Comparison of ENCODE assay signal across 8 cellular contexts in the genomic region with DNA sequence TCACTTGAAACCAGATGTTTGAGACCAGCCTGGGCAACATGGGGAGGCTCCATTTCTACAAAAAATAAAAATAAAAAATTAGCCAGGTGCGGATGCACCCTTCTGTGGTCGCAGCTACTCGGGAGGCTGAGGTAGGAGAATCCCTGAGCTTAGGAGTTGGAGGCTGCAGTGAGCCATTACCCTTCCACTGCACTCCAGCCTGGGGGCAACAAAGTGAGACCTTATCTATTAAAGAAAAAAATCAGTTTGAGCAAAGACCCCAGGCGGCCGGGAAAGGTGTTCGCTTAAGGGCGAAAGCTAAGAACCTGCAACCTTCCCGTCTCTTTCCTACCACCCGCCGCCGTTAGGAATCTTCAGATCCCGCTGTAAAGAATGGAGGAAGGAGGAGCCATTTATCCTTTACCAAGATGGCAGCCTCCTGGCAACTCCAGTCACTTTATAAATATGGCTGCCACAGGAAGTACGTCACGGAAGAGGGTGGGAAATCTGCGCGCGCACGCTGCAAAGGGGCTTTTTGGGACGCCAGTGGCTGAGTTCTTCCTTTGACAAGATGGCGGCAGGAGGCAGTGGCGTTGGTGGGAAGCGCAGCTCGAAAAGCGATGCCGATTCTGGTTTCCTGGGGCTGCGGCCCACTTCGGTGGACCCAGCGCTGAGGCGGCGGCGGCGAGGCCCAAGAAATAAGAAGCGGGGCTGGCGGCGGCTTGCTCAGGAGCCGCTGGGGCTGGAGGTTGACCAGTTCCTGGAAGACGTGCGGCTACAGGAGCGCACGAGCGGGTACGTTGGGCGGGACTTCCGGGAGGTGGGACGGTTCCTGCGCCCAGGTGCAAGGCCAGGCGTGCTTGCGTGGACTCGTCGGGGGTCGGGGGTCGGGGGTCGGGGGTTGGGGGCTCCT. TPM values are rescaled to one million over a fixed set of nuclear protein-coding genes. Genes with fewer than 3 reads are reported as not detected.
DNase-seq lines count a peak whose midpoint lies in the region; ATAC-seq and TF ChIP-seq lines count a peak whose summit lies in the region.

A gene (plus strand): TSS at position 537 of the 892 bp plus-strand sequence. CDS start 14 bp downstream, at position 551.

- peak within 1 kb of the TSS; percentile 80 for H3K4me3 ChIP-seq in suprapubic skin

- no peaks in the 10 kb centered on the region for H3K9me3 ChIP-seq in suprapubic skin

- H3K4me1 ChIP-seq in suprapubic skin = peaks cover 52% of the 10 kb centered on the region

- ATAC-seq in HG02588 (IDR thresholded peaks at IDR 0.05; ENCODE audit: unreplicated experiment) = peak; percentile 68

- peaks cover 13% of the 10 kb centered on the region for H3K36me3 Mint-ChIP-seq in activated naive CD4-positive, alpha-beta T cell treated with anti-CD3 and anti-CD28 coated beads, Interleukin-2, amount 50 U/mL, for 24 hours

- no peaks in the 10 kb centered on the region for H3K27me3 ChIP-seq in suprapubic skin

- H3K27ac ChIP-seq in suprapubic skin = peak within 1 kb of the TSS; percentile 98

- TF ChIP-seq EP300 in suprapubic skin (IDR thresholded peaks at IDR 0.05) = no peak

- peak within 1 kb of the TSS; percentile 100 for H3K4me3 Mint-ChIP-seq in activated naive CD4-positive, alpha-beta T cell treated with anti-CD3 and anti-CD28 coated beads, Interleukin-2, amount 50 U/mL, for 24 hours

- WGBS in suprapubic skin = 10% methylated on average over 14 of the region's 53 CpGs

- peak; percentile 71 for DNase-seq in GM04503 (ENCODE audit: low read depth)
- peak; percentile 93 for DNase-seq in NCI-H1105 (lab: John Stamatoyannopoulos, UW)
- peak; percentile 25 for DNase-seq in SKM-1 (lab: John Stamatoyannopoulos, UW; ENCODE audit: unreplicated experiment)
- DNase-seq in globus pallidus (ENCODE audit: low spot score) = peak; percentile 96
- peak; percentile 91 for DNase-seq in occipital lobe (lab: John Stamatoyannopoulos, UW)
- DNase-seq in suprapubic skin (ENCODE audit: low spot score in 2 of 2) = peak; percentile 99

- H3K27me3 Mint-ChIP-seq in activated naive CD4-positive, alpha-beta T cell treated with anti-CD3 and anti-CD28 coated beads, Interleukin-2, amount 50 U/mL, for 24 hours = no peaks in the 10 kb centered on the region

- no peak for TF ChIP-seq CTCF in suprapubic skin (IDR thresholded peaks at IDR 0.05)

- H3K4me1 Mint-ChIP-seq in activated naive CD4-positive, alpha-beta T cell treated with anti-CD3 and anti-CD28 coated beads, Interleukin-2, amount 50 U/mL, for 24 hours = peaks cover 47% of the 10 kb centered on the region

- TF ChIP-seq POLR2A in suprapubic skin (IDR thresholded peaks at IDR 0.05) = peak in 1 of 2 donors; percentile 78

- H3K9me3 Mint-ChIP-seq in activated naive CD4-positive, alpha-beta T cell treated with anti-CD3 and anti-CD28 coated beads, Interleukin-2, amount 50 U/mL, for 24 hours = no peaks in the 10 kb centered on the region

- peaks cover 45% of the 10 kb centered on the region for H3K36me3 ChIP-seq in suprapubic skin

- H3K27ac Mint-ChIP-seq in activated naive CD4-positive, alpha-beta T cell treated with anti-CD3 and anti-CD28 coated beads, Interleukin-2, amount 50 U/mL, for 24 hours = peak within 1 kb of the TSS; percentile 100

RNA-seq across cellular contexts. Expression of the gene that starts here (rescaled TPM):
- total RNA-seq in occipital lobe (52.4 TPM), suprapubic skin (100 to 1,000 TPM; 329 to 412 (median 356) TPM)

Comparison
In these comparisons a context has a peak if more than half of its experiments do, and no peak if none do; other contexts are left out.
1. Peak in every context shown above with its lines: DNase-seq, ATAC-seq, H3K4me3 ChIP-seq and H3K27ac ChIP-seq.
2. DNase-seq: peak in every context shown above with its lines; median percentile 99 in suprapubic skin; 96 in globus pallidus; 93 in NCI-H1105; 91 in occipital lobe; 71 in GM04503; 25 in SKM-1.